ENCODE assay signal across 9 cellular contexts in the genomic region with DNA sequence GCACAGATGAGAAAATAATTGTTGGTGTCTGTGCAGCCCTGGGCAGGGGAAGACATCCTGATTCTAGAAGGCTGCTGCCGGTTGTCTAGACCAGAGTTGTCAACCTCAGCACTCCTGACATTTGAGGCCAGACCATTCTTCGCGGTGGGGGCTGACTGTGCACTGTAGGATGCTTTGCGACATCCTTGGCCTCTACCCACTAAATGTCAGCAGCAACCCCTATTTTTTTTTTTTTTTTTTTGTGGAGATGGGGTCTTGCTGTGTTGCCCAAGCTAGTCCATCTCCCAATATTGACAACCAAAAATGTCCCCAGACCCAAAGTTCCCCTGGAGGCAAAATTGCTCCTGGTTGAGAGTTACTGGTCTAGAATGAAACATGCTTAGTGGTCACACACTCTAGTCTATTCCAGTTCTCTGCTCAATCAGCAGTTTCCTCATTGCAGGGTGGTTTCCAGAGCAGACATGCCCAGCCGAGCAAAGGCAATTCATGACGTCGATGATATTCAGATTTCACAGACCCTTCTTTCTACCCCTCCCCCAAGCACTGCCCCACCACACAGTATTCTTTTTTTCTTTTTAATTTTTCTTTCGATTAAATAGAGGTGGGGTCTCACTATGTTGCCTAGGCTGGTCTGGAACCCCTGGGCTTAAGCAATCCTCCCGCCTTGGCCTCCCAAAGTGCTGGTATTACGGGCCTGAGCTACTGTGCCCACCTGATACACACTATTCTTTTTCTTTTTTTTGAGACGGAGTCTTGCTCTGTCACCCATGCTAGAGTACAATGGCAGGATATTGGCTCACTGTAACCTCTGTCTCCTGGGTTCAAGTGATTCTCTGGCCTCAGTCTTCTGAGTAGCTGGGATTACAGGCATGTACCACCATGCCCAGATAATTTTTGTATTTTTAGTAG. TPM values are rescaled to one million over a fixed set of nuclear protein-coding genes. Genes with fewer than 3 reads are reported as not detected.
DNase-seq lines count a peak whose midpoint lies in the region; ATAC-seq and TF ChIP-seq lines count a peak whose summit lies in the region.
"Had no signal": no experiment of that assay in that cellular context is flagged by ENCODE, and none has a peak within 500 bp of the region (broad histone marks: within the 10 kb centered on the region; RNA-seq: fewer than 3 reads in every experiment).

No MANE protein-coding gene starts in this region.

- H3K9me3 Mint-ChIP-seq in CD4-positive, CD25-positive, alpha-beta regulatory T cell = no peaks in the 10 kb centered on the region
- H3K9me3 Mint-ChIP-seq in effector memory CD8-positive, alpha-beta T cell = no peaks in the 10 kb centered on the region

- ATAC-seq in CD4-positive, CD25-positive, alpha-beta regulatory T cell (ENCODE audit: low read depth in 2 of 2) = peak; percentile 59 to 60
- ATAC-seq in GM19463 (IDR thresholded peaks at IDR 0.05; ENCODE audit: unreplicated experiment) = peak; percentile 48
- ATAC-seq in HG03354 (IDR thresholded peaks at IDR 0.05; ENCODE audit: poor library complexity, severe bottlenecking, unreplicated experiment) = peak; percentile 76
- ATAC-seq in effector memory CD8-positive, alpha-beta T cell (replicated peaks) = peak; percentile 86

- no peak overlapping the region for H3K4me3 Mint-ChIP-seq in CD4-positive, CD25-positive, alpha-beta regulatory T cell
- no peak overlapping the region for H3K4me3 Mint-ChIP-seq in effector memory CD8-positive, alpha-beta T cell

- H3K36me3 Mint-ChIP-seq in CD4-positive, CD25-positive, alpha-beta regulatory T cell = no peaks in the 10 kb centered on the region
- H3K36me3 Mint-ChIP-seq in effector memory CD8-positive, alpha-beta T cell (ENCODE audit: insufficient read depth) = peaks cover 2% of the 10 kb centered on the region

- CTCF ChIA-PET in HEK293T (lab: Yijun Ruan, JAX) = interaction anchor here (0.7 kb wide), 1 partner anchor 45 kb away, joined by 3 read pairs; no protein-coding TSS in a partner anchor

- no peak overlapping the region for H3K27ac ChIP-seq in CD4-positive, CD25-positive, alpha-beta regulatory T cell (ENCODE audit: insufficient read depth, low read length, poor library complexity, severe bottlenecking)
- H3K27ac ChIP-seq: sigmoid colon had no signal

- H3K4me1 ChIP-seq in CD4-positive, CD25-positive, alpha-beta regulatory T cell (ENCODE audit: control insufficient read depth, insufficient read depth, low read length, poor library complexity, severe bottlenecking) = no peaks in the 10 kb centered on the region
- H3K4me1 ChIP-seq: sigmoid colon had no signal

- DNase-seq in CD4-positive, CD25-positive, alpha-beta regulatory T cell = no peak
- DNase-seq in effector memory CD8-positive, alpha-beta T cell = no peak
- DNase-seq in HEK293T (ENCODE audit: extremely low spot score) (no peak), KG1 (lab: John Stamatoyannopoulos, UW) (no peak), OCI-M2 (lab: John Stamatoyannopoulos, UW; ENCODE audit: unreplicated experiment) (no peak), inferior parietal cortex (ENCODE audit: extremely low spot score) (no peak)
- DNase-seq: sigmoid colon had no signal

- POLR2A ChIA-PET in HEK293T (lab: Yijun Ruan, JAX) = no interaction called here

- H3K27me3 Mint-ChIP-seq in CD4-positive, CD25-positive, alpha-beta regulatory T cell = peaks cover 4% of the 10 kb centered on the region
- no peaks in the 10 kb centered on the region for H3K27me3 Mint-ChIP-seq in effector memory CD8-positive, alpha-beta T cell

- H3K27ac Mint-ChIP-seq in CD4-positive, CD25-positive, alpha-beta regulatory T cell = no peak overlapping the region
- peak overlapping the region in 1 of 2 donors; percentile 72 for H3K27ac Mint-ChIP-seq in effector memory CD8-positive, alpha-beta T cell

- peaks cover 0 to 10% (median 3%) of the 10 kb centered on the region in 4 donors for H3K4me1 Mint-ChIP-seq in CD4-positive, CD25-positive, alpha-beta regulatory T cell
- peaks cover 2 to 3% of the 10 kb centered on the region in 2 donors for H3K4me1 Mint-ChIP-seq in effector memory CD8-positive, alpha-beta T cell (ENCODE audit: low read depth in 2 of 2)

- H3K27me3 ChIP-seq in CD4-positive, CD25-positive, alpha-beta regulatory T cell (ENCODE audit: control insufficient read depth, insufficient read depth, low read length) = no peaks in the 10 kb centered on the region
- H3K27me3 ChIP-seq: sigmoid colon had no signal

- H3K9me3 ChIP-seq in CD4-positive, CD25-positive, alpha-beta regulatory T cell (ENCODE audit: control insufficient read depth in 2 of 2, low read length in 2 of 2) = no peaks in the 10 kb centered on the region
- H3K9me3 ChIP-seq: sigmoid colon had no signal

- H3K36me3 ChIP-seq in CD4-positive, CD25-positive, alpha-beta regulatory T cell (ENCODE audit: control insufficient read depth, insufficient read depth, low read length) = no peaks in the 10 kb centered on the region
- H3K36me3 ChIP-seq: sigmoid colon had no signal

- no peak overlapping the region for H3K4me3 ChIP-seq in CD4-positive, CD25-positive, alpha-beta regulatory T cell (ENCODE audit: low read depth, low read length)
- H3K4me3 ChIP-seq: sigmoid colon had no signal

TF ChIP-seq in HEK293T, 16 proteins besides CTCF, POLR2A, EP300 and RAD21:
- no peak for TF ChIP-seq HDGF (IDR thresholded peaks at IDR 0.05; ENCODE audit: borderline replicate concordance)
- TF ChIP-seq PKNOX1 (IDR thresholded peaks at IDR 0.05) = no peak
- TF ChIP-seq NFRKB (IDR thresholded peaks at IDR 0.05) = no peak
- TF ChIP-seq SP1 (IDR thresholded peaks at IDR 0.05) = no peak
- TF ChIP-seq SUZ12 (IDR thresholded peaks at IDR 0.05) = no peak
- no peak for TF ChIP-seq L3MBTL2 (conservative IDR thresholded peaks at IDR 0.05)
- TF ChIP-seq TARDBP (IDR thresholded peaks at IDR 0.05) = no peak
- no peak for TF ChIP-seq ZNF384 (IDR thresholded peaks at IDR 0.05)
- no peak for TF ChIP-seq LEF1 (IDR thresholded peaks at IDR 0.05; ENCODE audit: borderline replicate concordance)
- TF ChIP-seq FOXM1 (IDR thresholded peaks at IDR 0.05; ENCODE audit: borderline replicate concordance) = no peak
- TF ChIP-seq FOXK2 (IDR thresholded peaks at IDR 0.05) = no peak
- TF ChIP-seq ELF4 (IDR thresholded peaks at IDR 0.05) = no peak
- no peak for TF ChIP-seq ARNT (IDR thresholded peaks at IDR 0.05)
- TF ChIP-seq CTBP1 (IDR thresholded peaks at IDR 0.05; ENCODE audit: borderline replicate concordance) = no peak

RNA-seq across cellular contexts. Expression of gene C17orf99, which starts 9.0 kb away (rescaled TPM):
- total RNA-seq in CD4-positive, CD25-positive, alpha-beta regulatory T cell = not detected
- polyA plus RNA-seq in CD4-positive, CD25-positive, alpha-beta regulatory T cell = not detected
- total RNA-seq: sigmoid colon had no signal

RNA-seq across cellular contexts. Expression of gene SYNGR2, which starts 13.2 kb away (rescaled TPM):
- total RNA-seq in CD4-positive, CD25-positive, alpha-beta regulatory T cell = 58.5 TPM
- polyA plus RNA-seq in CD4-positive, CD25-positive, alpha-beta regulatory T cell = 100 to 1,000 TPM; 156 to 180 (median 170) TPM

RNA-seq across cellular contexts. Expression of gene TMC8, which starts 24.6 kb away (rescaled TPM):
- total RNA-seq in CD4-positive, CD25-positive, alpha-beta regulatory T cell = 454 TPM
- polyA plus RNA-seq in CD4-positive, CD25-positive, alpha-beta regulatory T cell = 10 to 100 TPM; 61.8 to 82.0 (median 74.8) TPM

RNA-seq across cellular contexts. Expression of gene TMC6, which starts 26.6 kb away (rescaled TPM):
- 727 TPM for total RNA-seq in CD4-positive, CD25-positive, alpha-beta regulatory T cell
- 100 to 1,000 TPM; 160 to 242 (median 213) TPM for polyA plus RNA-seq in CD4-positive, CD25-positive, alpha-beta regulatory T cell

RNA-seq across cellular contexts. Expression of gene TK1, which starts 31.7 kb away (rescaled TPM):
- total RNA-seq in CD4-positive, CD25-positive, alpha-beta regulatory T cell = 3.2 TPM
- polyA plus RNA-seq in CD4-positive, CD25-positive, alpha-beta regulatory T cell = 10 to 100 TPM; 12.4 to 33.8 (median 15.0) TPM
